Comparison of ENCODE assay signal across 21 cellular contexts in the genomic region with DNA sequence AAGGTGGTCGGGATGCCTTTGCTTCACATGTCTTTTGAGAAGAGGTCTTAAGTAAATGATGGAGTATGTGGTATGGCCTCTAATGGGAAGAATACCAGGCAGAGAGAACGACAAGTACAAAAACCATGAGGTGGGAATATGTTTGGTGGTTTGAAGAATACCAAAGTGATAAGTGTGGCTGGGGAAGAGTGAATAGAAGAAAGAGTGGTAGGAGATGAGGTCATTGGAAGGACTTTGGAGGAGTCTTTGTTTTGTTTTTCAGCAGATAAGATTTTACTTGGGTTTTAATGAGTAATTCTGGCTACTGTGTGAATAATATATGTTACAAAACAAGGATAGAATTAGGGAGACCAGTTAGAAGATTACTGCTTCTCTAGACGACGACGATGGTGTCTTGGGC.
A peak's percentile ranks its signal among the peaks of the same experiment; 100 is the strongest.
DNase-seq lines count a peak whose midpoint lies in the region; ATAC-seq, FAIRE-seq and TF ChIP-seq lines count a peak whose summit lies in the region.
"Had no signal": no experiment of that assay in that cellular context is flagged by ENCODE, and none has a peak within 500 bp of the region (broad histone marks: within the 10 kb centered on the region; RNA-seq: fewer than 3 reads in every experiment).

No MANE protein-coding gene starts in this region.

- H3K4me1 Mint-ChIP-seq in astrocyte (ENCODE audit: low read depth, unreplicated experiment) (peaks cover 11% of the 10 kb centered on the region), nephron (peaks cover 36% of the 10 kb centered on the region)
- H3K4me1 Mint-ChIP-seq: GM23338, IgD-negative memory B cell had no signal

- no peak overlapping the region for H3K4me2 ChIP-seq in HepG2 (ENCODE audit: low read depth, low read length)
- no peak overlapping the region for H3K4me2 ChIP-seq in astrocyte (ENCODE audit: low read length)
- H3K4me2 ChIP-seq: A549, GM23338 had no signal

- H2AFZ ChIP-seq in HepG2 (ENCODE audit: low read length) (no peak overlapping the region), astrocyte (ENCODE audit: low read depth, low read length) (no peak overlapping the region)
- H2AFZ ChIP-seq: GM23338 had no signal

- H3K9me3 Mint-ChIP-seq in astrocyte (ENCODE audit: unreplicated experiment) (no peaks in the 10 kb centered on the region), nephron (peaks cover 13% of the 10 kb centered on the region)
- H3K9me3 Mint-ChIP-seq: GM23338 had no signal

- H3K79me2 ChIP-seq in HepG2 (ENCODE audit: insufficient read depth, low read length) (no peaks in the 10 kb centered on the region), astrocyte (ENCODE audit: insufficient read depth, low read length) (no peaks in the 10 kb centered on the region)

- FAIRE-seq in HepG2 (lab: Jason Lieb, UNC), result no peak
- no peak for FAIRE-seq in astrocyte (lab: Jason Lieb, UNC)
- FAIRE-seq: A549, D721Med, GM12878, GM19239, H54, HTR-8/SVneo had no signal

- H4K20me1 ChIP-seq in HepG2 (ENCODE audit: insufficient read depth, low read length) (no peaks in the 10 kb centered on the region), astrocyte (ENCODE audit: insufficient read depth, low read length) (no peaks in the 10 kb centered on the region)

- intact Hi-C loops in HepG2 (cut with micrococcal nuclease; ENCODE audit: unreplicated experiment) (no loop called here), right lobe of liver (cut with DNase I) (no loop called here)

- H3K4me3 ChIP-seq in HepG2 (replicated peaks in 1 of 3; ENCODE audit: insufficient read depth in 1 of 3, low read depth in 2 of 3, low read length in 3 of 3), result no peak overlapping the region
- H3K4me3 ChIP-seq in right lobe of liver, result no peak overlapping the region
- H3K4me3 ChIP-seq in astrocyte (ENCODE audit: insufficient read depth, low read depth, low read length), result no peak overlapping the region
- no peak overlapping the region for H3K4me3 ChIP-seq in gastroesophageal sphincter
- H3K4me3 ChIP-seq: A549, GM12878, GM23338 had no signal

- in situ Hi-C loops in HepG2 (cut with HindIII; ENCODE audit: extremely low pct_ligation_motif_present, low pct_unique_long_range_greater_than_20kb), result no loop called here

- ATAC-seq in HepG2 (no peak), right lobe of liver (no peak), GM21737 (IDR thresholded peaks at IDR 0.05; ENCODE audit: unreplicated experiment) (no peak), gastroesophageal sphincter (no peak)
- ATAC-seq: A549, GM12878, GM23338 had no signal

- H3K27me3 Mint-ChIP-seq in astrocyte (ENCODE audit: low read depth, unreplicated experiment), result peaks cover 9% of the 10 kb centered on the region
- no peaks in the 10 kb centered on the region for H3K27me3 Mint-ChIP-seq in nephron (ENCODE audit: low read depth)
- H3K27me3 Mint-ChIP-seq: CD4-positive, alpha-beta T cell; IgD-negative memory B cell had no signal

- DNase-seq in HepG2 (ENCODE audit: low spot score) (no peak), right lobe of liver (no peak), astrocyte (ENCODE audit: low read depth) (peak; percentile 25), GDM1 (lab: John Stamatoyannopoulos, UW) (no peak)
- DNase-seq: AML-193; Caco-2; CD4-positive, alpha-beta T cell; HCEC 1CT had no signal

- H3K4me1 ChIP-seq in HepG2 (ENCODE audit: insufficient read depth, low read length), result no peaks in the 10 kb centered on the region
- no peaks in the 10 kb centered on the region for H3K4me1 ChIP-seq in right lobe of liver
- no peaks in the 10 kb centered on the region for H3K4me1 ChIP-seq in astrocyte (ENCODE audit: insufficient read depth, low read length)
- H3K4me1 ChIP-seq in gastroesophageal sphincter, result no peaks in the 10 kb centered on the region
- H3K4me1 ChIP-seq: A549, Caco-2 had no signal

- 3% methylated on average over 5 of the region's 5 CpGs for WGBS in HepG2 (ENCODE audit: low lambda C conversion rate)
- 65% methylated on average over 5 of the region's 5 CpGs for WGBS in right lobe of liver (ENCODE audit: insufficient coverage, low coverage, low lambda C conversion rate, missing lambda C conversion rate)
- WGBS in gastroesophageal sphincter (ENCODE audit: low coverage in 1 of 2), 2 donors, result 91 to 93% methylated on average over 5 of the region's 5 CpGs

- H3K9me3 ChIP-seq in HepG2 (ENCODE audit: low read length) (no peaks in the 10 kb centered on the region), right lobe of liver (no peaks in the 10 kb centered on the region), astrocyte (ENCODE audit: insufficient read depth, low read depth, low read length) (no peaks in the 10 kb centered on the region), gastroesophageal sphincter (no peaks in the 10 kb centered on the region)
- H3K9me3 ChIP-seq: A549, Caco-2 had no signal

- TF ChIP-seq POLR2A in HepG2 (IDR thresholded peaks at IDR 0.05; ENCODE audit: insufficient read depth in 1 of 2, low read depth in 2 of 2, low read length in 2 of 2), result no peak
- TF ChIP-seq POLR2A in right lobe of liver (IDR thresholded peaks at IDR 0.05), result no peak
- no peak for TF ChIP-seq POLR2A in gastroesophageal sphincter (IDR thresholded peaks at IDR 0.05)

- no peak for TF ChIP-seq EP300 in HepG2 (IDR thresholded peaks at IDR 0.05; ENCODE audit: low read depth in 2 of 2, low read length in 2 of 2)
- no peak for TF ChIP-seq EP300 in HepG2 (CRISPR knock-in tag; IDR thresholded peaks at IDR 0.05; ENCODE audit: borderline replicate concordance)
- no peak for TF ChIP-seq EP300 in gastroesophageal sphincter (IDR thresholded peaks at IDR 0.05)

- CTCF ChIA-PET in HepG2 (lab: Yijun Ruan, JAX; ENCODE audit: low intra/inter-chr PET ratio, low total read pairs), result no interaction called here

- POLR2A ChIA-PET in HepG2 (lab: Yijun Ruan, JAX), result no interaction called here

- no peak overlapping the region for H3K27ac ChIP-seq in HepG2 (ENCODE audit: extremely low read length, insufficient read depth, low read length)
- H3K27ac ChIP-seq in right lobe of liver, result no peak overlapping the region
- H3K27ac ChIP-seq in astrocyte (ENCODE audit: low read depth, low read length), result no peak overlapping the region
- no peak overlapping the region for H3K27ac ChIP-seq in gastroesophageal sphincter
- H3K27ac ChIP-seq: 22Rv1, A549, C4-2B had no signal

- no TSS peak for BruUV-seq in HepG2 (replicated peaks; lab: Mats Ljungman, UMichigan)

- TF ChIP-seq RAD21 in HepG2 (CRISPR knock-in tag; IDR thresholded peaks at IDR 0.05), result no peak

- no peaks in the 10 kb centered on the region for H3K27me3 ChIP-seq in HepG2 (ENCODE audit: control insufficient read depth in 1 of 2, insufficient read depth in 2 of 2, low read length in 2 of 2)
- no peaks in the 10 kb centered on the region for H3K27me3 ChIP-seq in right lobe of liver
- H3K27me3 ChIP-seq in astrocyte (ENCODE audit: insufficient read depth, low read length), result no peaks in the 10 kb centered on the region
- no peaks in the 10 kb centered on the region for H3K27me3 ChIP-seq in gastroesophageal sphincter

- TF ChIP-seq CTCF in HepG2 (CRISPR knock-in tag; IDR thresholded peaks at IDR 0.05) (no peak), right lobe of liver (IDR thresholded peaks at IDR 0.05) (no peak), astrocyte (IDR thresholded peaks at IDR 0.05; ENCODE audit: insufficient read depth, low read depth, low read length) (no peak), nephron (IDR thresholded peaks at IDR 0.05; ENCODE audit: unreplicated experiment in 3 of 3) (no peak), gastroesophageal sphincter (IDR thresholded peaks at IDR 0.05) (no peak)

- no peak overlapping the region for H3K9ac ChIP-seq in HepG2 (ENCODE audit: insufficient read depth, low read depth, low read length)
- H3K9ac ChIP-seq in astrocyte (ENCODE audit: low read length), result no peak overlapping the region

- H3K4me3 Mint-ChIP-seq in astrocyte (ENCODE audit: unreplicated experiment) (no peak overlapping the region), nephron (no peak overlapping the region)
- H3K4me3 Mint-ChIP-seq: CD4-positive, alpha-beta T cell; GM23338; IgD-negative memory B cell had no signal

- no peak overlapping the region for H3K27ac Mint-ChIP-seq in astrocyte (ENCODE audit: unreplicated experiment)
- peak overlapping the region in 2 of 3 experiments; percentile 27 to 87 for H3K27ac Mint-ChIP-seq in nephron
- H3K27ac Mint-ChIP-seq: CD4-positive, alpha-beta T cell; GM23338; IgD-negative memory B cell had no signal

- H3K36me3 ChIP-seq in HepG2 (replicated peaks in 1 of 2; ENCODE audit: control insufficient read depth in 1 of 2, insufficient read depth in 2 of 2, low read length in 2 of 2) (no peaks in the 10 kb centered on the region), right lobe of liver (no peaks in the 10 kb centered on the region), astrocyte (ENCODE audit: insufficient read depth, low read length) (no peaks in the 10 kb centered on the region), gastroesophageal sphincter (no peaks in the 10 kb centered on the region)

- H3K36me3 Mint-ChIP-seq in astrocyte (ENCODE audit: low read depth, unreplicated experiment) (no peaks in the 10 kb centered on the region), nephron (ENCODE audit: low read depth) (no peaks in the 10 kb centered on the region)
- H3K36me3 Mint-ChIP-seq: IgD-negative memory B cell had no signal

TF ChIP-seq in HepG2, 621 proteins besides CTCF, POLR2A, EP300 and RAD21:
- TF ChIP-seq, protein P1, sequence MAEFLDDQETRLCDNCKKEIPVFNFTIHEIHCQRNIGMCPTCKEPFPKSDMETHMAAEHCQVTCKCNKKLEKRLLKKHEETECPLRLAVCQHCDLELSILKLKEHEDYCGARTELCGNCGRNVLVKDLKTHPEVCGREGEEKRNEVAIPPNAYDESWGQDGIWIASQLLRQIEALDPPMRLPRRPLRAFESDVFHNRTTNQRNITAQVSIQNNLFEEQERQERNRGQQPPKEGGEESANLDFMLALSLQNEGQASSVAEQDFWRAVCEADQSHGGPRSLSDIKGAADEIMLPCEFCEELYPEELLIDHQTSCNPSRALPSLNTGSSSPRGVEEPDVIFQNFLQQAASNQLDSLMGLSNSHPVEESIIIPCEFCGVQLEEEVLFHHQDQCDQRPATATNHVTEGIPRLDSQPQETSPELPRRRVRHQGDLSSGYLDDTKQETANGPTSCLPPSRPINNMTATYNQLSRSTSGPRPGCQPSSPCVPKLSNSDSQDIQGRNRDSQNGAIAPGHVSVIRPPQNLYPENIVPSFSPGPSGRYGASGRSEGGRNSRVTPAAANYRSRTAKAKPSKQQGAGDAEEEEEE (CRISPR knock-in tag; IDR thresholded peaks at IDR 0.05; ENCODE audit: borderline replicate concordance), result no peak
- peak; percentile 61 for TF ChIP-seq ATF7 (IDR thresholded peaks at IDR 0.05)
- TF ChIP-seq ATF7 (CRISPR knock-in tag; IDR thresholded peaks at IDR 0.05), result no peak
